ENCODE assay signal across 8 cellular contexts in the genomic region with DNA sequence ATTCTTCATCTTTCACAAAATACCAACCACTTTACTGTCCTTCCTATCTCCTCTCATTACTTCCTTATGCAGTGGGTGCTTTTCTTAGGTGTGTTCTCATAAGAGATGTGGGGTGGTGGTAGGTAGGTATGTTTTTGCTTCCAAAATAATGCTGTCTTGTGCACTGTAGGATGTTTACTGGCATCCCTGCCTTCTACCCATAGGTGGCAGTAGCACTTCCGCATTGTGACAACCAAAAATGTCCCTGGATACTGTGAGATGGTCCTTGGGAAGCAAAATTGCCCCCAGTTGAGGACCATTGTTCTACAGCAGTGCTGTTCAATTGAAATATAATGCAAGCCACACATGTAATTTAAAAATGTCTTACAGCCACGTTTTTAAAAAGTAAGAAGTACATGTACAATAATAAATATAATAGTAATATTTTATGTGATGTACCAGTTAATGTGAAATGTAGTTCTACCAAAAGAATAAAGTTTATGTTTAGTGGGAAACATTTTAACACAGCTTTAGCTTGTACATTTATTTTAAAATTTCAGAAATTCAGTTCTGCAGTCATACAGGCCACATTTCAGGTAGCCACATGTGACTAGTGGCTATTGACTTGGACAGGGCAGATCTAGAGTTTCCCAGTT.
A peak's percentile ranks its signal among the peaks of the same experiment; 100 is the strongest.
DNase-seq lines count a peak whose midpoint lies in the region; ATAC-seq and TF ChIP-seq lines count a peak whose summit lies in the region.

No MANE protein-coding gene starts in this region.

- H3K4me1 ChIP-seq in Loucy (ENCODE audit: insufficient read depth, low read length, poor library complexity, severe bottlenecking), result no peaks in the 10 kb centered on the region
- no peaks in the 10 kb centered on the region for H3K4me1 ChIP-seq in testis

- no peak for TF ChIP-seq POLR2A in testis (IDR thresholded peaks at IDR 0.05)

- no peaks in the 10 kb centered on the region for H3K36me3 ChIP-seq in Loucy (ENCODE audit: insufficient read depth, low read length)
- H3K36me3 ChIP-seq in testis (ENCODE audit: low read depth, missing control alignments), result no peaks in the 10 kb centered on the region

- H3K4me3 ChIP-seq in AG10803 (ENCODE audit: low read length), result no peak overlapping the region
- no peak overlapping the region for H3K4me3 ChIP-seq in Loucy (ENCODE audit: low read length, poor library complexity, severe bottlenecking)
- H3K4me3 ChIP-seq in testis, result no peak overlapping the region

- no peak for ATAC-seq in HG03025 (IDR thresholded peaks at IDR 0.05; ENCODE audit: low FRiP score, unreplicated experiment)

- no peak overlapping the region for H3K27ac ChIP-seq in testis

- H3K9me3 ChIP-seq in Loucy (ENCODE audit: insufficient read depth, low read depth, low read length) (no peaks in the 10 kb centered on the region), testis (no peaks in the 10 kb centered on the region)

- H2AFZ ChIP-seq in Loucy (ENCODE audit: low read length), result no peak overlapping the region

- no peaks in the 10 kb centered on the region; the same call in 1 of the 2 replicates for H3K9me2 ChIP-seq in Loucy (replicated peaks; ENCODE audit: low read depth, low read length)

- TF ChIP-seq CTCF in AG10803 (conservative IDR thresholded peaks at IDR 0.05; ENCODE audit: low read length) (peak; percentile 87), Loucy (conservative IDR thresholded peaks at IDR 0.05; ENCODE audit: low read length) (peak; percentile 85), testis (IDR thresholded peaks at IDR 0.05) (peak in 2 of 3 experiments; percentile 36 to 50)

- intact Hi-C loops in testis (cut with DNase I; ENCODE audit: low total_unique reads), result no loop called here

- WGBS in testis, 2 donors, result 86 to 87% methylated on average over 2 of the region's 2 CpGs

- H3K79me2 ChIP-seq in Loucy (ENCODE audit: insufficient read depth, low read length), result no peaks in the 10 kb centered on the region

- H4K20me1 ChIP-seq in Loucy (ENCODE audit: insufficient read depth, low read length, poor library complexity, severe bottlenecking), result no peaks in the 10 kb centered on the region

- peak; percentile 24 for DNase-seq in AG10803 (ENCODE audit: low read depth)
- DNase-seq in GM04504 (ENCODE audit: low read depth), result peak; percentile 3
- DNase-seq in activated T-helper 9 cell treated with anti-CD3 and anti-CD28 coated beads, Interleukin-2, amount 50 U/mL, for 16 hours (ENCODE audit: low read depth), result peak; percentile 9
- peak; percentile 28 for DNase-seq in iPS DF 4.7 (ENCODE audit: extremely low read depth, low spot score)
- peak; percentile 20 for DNase-seq in testis
- no peak for DNase-seq in UCSD-AML1 (lab: John Stamatoyannopoulos, UW; ENCODE audit: unreplicated experiment)

- no peak overlapping the region for H3K9ac ChIP-seq in Loucy (ENCODE audit: low read depth, low read length, poor library complexity, severe bottlenecking)

- H3F3A ChIP-seq in Loucy (ENCODE audit: low read depth), result no peaks in the 10 kb centered on the region

- H3K27me3 ChIP-seq in Loucy (ENCODE audit: insufficient read depth, low read length, poor library complexity, severe bottlenecking), result no peaks in the 10 kb centered on the region
- H3K27me3 ChIP-seq in testis, result no peaks in the 10 kb centered on the region

- no peak overlapping the region for H3K4me2 ChIP-seq in Loucy (ENCODE audit: low read depth, low read length, poor library complexity, severe bottlenecking)
